Comparison of ENCODE assay signal across 8 cellular contexts in the genomic region with DNA sequence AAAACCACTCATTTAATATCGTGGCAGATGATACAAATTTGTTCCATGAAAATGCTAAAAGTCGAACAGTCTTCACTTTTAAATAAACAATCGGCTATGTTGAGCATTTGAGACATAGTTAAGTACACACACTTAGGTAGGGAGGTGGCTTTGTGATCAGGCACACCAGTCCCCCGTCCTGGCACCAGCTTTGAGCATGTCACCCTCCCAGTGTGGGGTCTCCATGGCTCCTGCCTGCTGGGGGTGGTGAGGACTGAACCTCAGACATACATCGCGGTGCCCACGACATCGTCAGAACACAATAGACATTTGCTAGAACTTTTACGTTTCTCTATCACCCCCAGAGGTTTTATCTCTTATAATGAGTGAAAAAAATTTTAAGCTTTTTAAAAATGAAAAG.
DNase-seq lines count a peak whose midpoint lies in the region; ATAC-seq, FAIRE-seq and TF ChIP-seq lines count a peak whose summit lies in the region.
"Had no signal": no experiment of that assay in that cellular context is flagged by ENCODE, and none has a peak within 500 bp of the region (broad histone marks: within the 10 kb centered on the region; RNA-seq: fewer than 3 reads in every experiment).

No MANE protein-coding gene starts in this region.

- H2AFZ ChIP-seq in GM23248 (peak overlapping the region; percentile 20; the same call in 1 of the 2 replicates), OCI-LY3 (ENCODE audit: low read depth, low read length) (peak overlapping the region; percentile 28; the same call in 1 of the 2 replicates), keratinocyte (ENCODE audit: control insufficient read depth, low read length) (no peak overlapping the region)

- H3K9me1 ChIP-seq in keratinocyte (ENCODE audit: control insufficient read depth, extremely low read depth, insufficient read depth, low read length): no peaks in the 10 kb centered on the region

- TF ChIP-seq CTCF in OCI-LY3 (IDR thresholded peaks at IDR 0.05; ENCODE audit: low read depth, low read length): no peak
- no peak for TF ChIP-seq CTCF in keratinocyte (optimal IDR thresholded peaks at IDR 0.05 in 1 of 3, IDR thresholded peaks at IDR 0.05 in 1 of 3, conservative IDR thresholded peaks at IDR 0.05 in 1 of 3; ENCODE audit: extremely low read depth in 1 of 3, insufficient read depth in 2 of 3, low read length in 3 of 3)
- no peak for TF ChIP-seq CTCF in GM13977 (IDR thresholded peaks at IDR 0.05; ENCODE audit: extremely low read depth, insufficient read depth, missing control alignments)

- DNase-seq in GM23248: no peak
- no peak for DNase-seq in keratinocyte (ENCODE audit: low read depth, low spot score)
- no peak for DNase-seq in stimulated activated naive CD4-positive, alpha-beta T cell (lab: John Stamatoyannopoulos, UW)
- DNase-seq in GM13977 (ENCODE audit: low spot score): no peak

- H3K4me1 ChIP-seq in GM23248 (ENCODE audit: insufficient read depth) (no peaks in the 10 kb centered on the region), OCI-LY3 (ENCODE audit: low read length) (peaks cover 15% of the 10 kb centered on the region), keratinocyte (ENCODE audit: control insufficient read depth, extremely low read depth, insufficient read depth, low read length) (peaks cover 4% of the 10 kb centered on the region), skeletal muscle satellite cell (ENCODE audit: control insufficient read depth, insufficient read depth, low read length) (no peaks in the 10 kb centered on the region)

- in situ Hi-C loops in GM23248 (cut with MboI): loop anchor here (10.0 kb wide), 1 partner anchor 76 kb away; no protein-coding TSS in a partner anchor
- in situ Hi-C loops in GM13977 (cut with MboI; ENCODE audit: low pct_unique_long_range_greater_than_20kb, low sequenced_read_pairs, unreplicated experiment): no loop called here

- H3K27ac ChIP-seq in GM23248: no peak overlapping the region
- H3K27ac ChIP-seq in OCI-LY3 (ENCODE audit: low read length): no peak overlapping the region
- H3K27ac ChIP-seq in keratinocyte (ENCODE audit: control insufficient read depth, insufficient read depth, low read length): peak overlapping the region; percentile 18

- dilution Hi-C loops in keratinocyte (cut with MboI; ENCODE audit: extremely low pct_ligation_motif_present, low sequenced_read_pairs): loop anchor here (25.0 kb wide), 1 partner anchor 239 kb away; a partner anchor contains a TSS

- ATAC-seq in HG02642 (IDR thresholded peaks at IDR 0.05; ENCODE audit: poor library complexity, unreplicated experiment): no peak

- H3K4me3 ChIP-seq in GM23248 (no peak overlapping the region), OCI-LY3 (ENCODE audit: low read length) (peak overlapping the region; percentile 49), keratinocyte (ENCODE audit: control insufficient read depth in 2 of 3, extremely low read depth in 1 of 3, insufficient read depth in 2 of 3, low read depth in 1 of 3, low read length in 3 of 3) (no peak overlapping the region), skeletal muscle satellite cell (ENCODE audit: low read length) (no peak overlapping the region)

- 26% methylated on average over 9 of the region's 9 CpGs for WGBS in GM23248 (ENCODE audit: low coverage in 1 of 2, low lambda C conversion rate in 2 of 2, missing lambda C conversion rate in 2 of 2), 2 experiments

- H3K4me2 ChIP-seq in GM23248 (ENCODE audit: unreplicated experiment) (peak overlapping the region; percentile 5), OCI-LY3 (ENCODE audit: low read length) (peak overlapping the region; percentile 71), keratinocyte (ENCODE audit: control insufficient read depth, extremely low read depth, insufficient read depth, low read depth, low read length) (no peak overlapping the region), skeletal muscle satellite cell (ENCODE audit: low read length) (peak overlapping the region; percentile 29)

- no peaks in the 10 kb centered on the region for H3F3A ChIP-seq in GM23248 (ENCODE audit: insufficient read depth)

- H3K27me3 ChIP-seq in GM23248 (replicated peaks; ENCODE audit: insufficient read depth) (no peaks in the 10 kb centered on the region), OCI-LY3 (ENCODE audit: low read depth, low read length) (peaks cover 6% of the 10 kb centered on the region), keratinocyte (ENCODE audit: control insufficient read depth, extremely low read depth, insufficient read depth, low read length) (no peaks in the 10 kb centered on the region), skeletal muscle satellite cell (ENCODE audit: control insufficient read depth, insufficient read depth, low read length) (no peaks in the 10 kb centered on the region)

- H3K9ac ChIP-seq in GM23248 (peak overlapping the region; percentile 15), OCI-LY3 (ENCODE audit: low read length) (peak overlapping the region; percentile 41), keratinocyte (ENCODE audit: control insufficient read depth, extremely low read depth, insufficient read depth, low read length) (no peak overlapping the region), skeletal muscle satellite cell (ENCODE audit: low read depth, low read length) (no peak overlapping the region)

- H3K9me2 ChIP-seq in GM23248 (ENCODE audit: insufficient read depth): no peaks in the 10 kb centered on the region

- H3K36me3 ChIP-seq in GM23248 (ENCODE audit: low read depth): no peaks in the 10 kb centered on the region
- H3K36me3 ChIP-seq in OCI-LY3 (replicated peaks; ENCODE audit: low read depth, low read length): no peaks in the 10 kb centered on the region
- peaks cover 4 to 9% of the 10 kb centered on the region in 2 experiments for H3K36me3 ChIP-seq in keratinocyte (ENCODE audit: control insufficient read depth in 2 of 2, extremely low read depth in 1 of 2, insufficient read depth in 2 of 2, low read length in 2 of 2)
- H3K36me3 ChIP-seq in skeletal muscle satellite cell (ENCODE audit: insufficient read depth, low read length): no peaks in the 10 kb centered on the region

- no peaks in the 10 kb centered on the region for H3K9me3 ChIP-seq in GM23248 (ENCODE audit: low read depth)
- no peaks in the 10 kb centered on the region for H3K9me3 ChIP-seq in OCI-LY3 (ENCODE audit: insufficient read depth, low read length)
- H3K9me3 ChIP-seq in keratinocyte (ENCODE audit: control insufficient read depth, low read depth, low read length): no peaks in the 10 kb centered on the region
- H3K9me3 ChIP-seq in skeletal muscle satellite cell (replicated peaks; ENCODE audit: low read length): no peaks in the 10 kb centered on the region

- H3K79me2 ChIP-seq in GM23248 (ENCODE audit: insufficient read depth) (peaks cover 14% of the 10 kb centered on the region; the same call in 1 of the 2 replicates), OCI-LY3 (ENCODE audit: low read length) (no peaks in the 10 kb centered on the region), keratinocyte (ENCODE audit: control insufficient read depth, insufficient read depth, low read length) (peaks cover 12% of the 10 kb centered on the region)

- no peaks in the 10 kb centered on the region for H4K20me1 ChIP-seq in GM23248 (ENCODE audit: insufficient read depth)
- no peaks in the 10 kb centered on the region for H4K20me1 ChIP-seq in OCI-LY3 (ENCODE audit: insufficient read depth, low read length)
- no peaks in the 10 kb centered on the region for H4K20me1 ChIP-seq in keratinocyte (ENCODE audit: control insufficient read depth, extremely low read depth, insufficient read depth, low read length)

- FAIRE-seq in keratinocyte (lab: Jason Lieb, UNC): no peak
- FAIRE-seq: urothelium cell line had no signal

Comparison
In these comparisons a context has a peak if more than half of its experiments do, and no peak if none do; other contexts are left out.
1. H3K9ac ChIP-seq: peak in GM23248 (single experiment) and OCI-LY3 (single experiment); none in keratinocyte (single experiment) and skeletal muscle satellite cell (single experiment).